16 cellular contexts compared by ENCODE assay signal in the genomic region with DNA sequence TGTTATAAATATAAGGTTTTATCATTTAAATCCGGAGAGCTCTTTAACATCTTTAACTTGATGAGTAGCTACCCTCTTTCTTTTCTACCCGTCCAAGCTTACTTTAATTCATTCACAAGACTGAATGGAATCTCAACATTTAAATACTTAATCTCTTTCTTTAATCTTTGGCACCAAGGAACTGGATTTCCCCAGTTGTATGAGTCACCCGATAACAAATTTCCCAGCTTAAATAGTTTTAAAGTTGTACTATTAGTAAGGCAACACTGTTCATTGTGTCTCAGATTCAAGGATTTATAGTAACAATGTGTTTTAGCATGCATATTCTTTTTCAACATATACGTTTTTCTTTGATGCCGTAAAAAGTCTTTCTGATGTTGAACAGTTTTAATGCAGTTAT. TPM values are rescaled to one million over a fixed set of nuclear protein-coding genes. Genes with fewer than 3 reads are reported as not detected.
DNase-seq lines count a peak whose midpoint lies in the region; ATAC-seq, FAIRE-seq and TF ChIP-seq lines count a peak whose summit lies in the region.
"Had no signal": no experiment of that assay in that cellular context is flagged by ENCODE, and none has a peak within 500 bp of the region (broad histone marks: within the 10 kb centered on the region; RNA-seq: fewer than 3 reads in every experiment).

No MANE protein-coding gene starts in this region.

- H3K4me1 Mint-ChIP-seq in nephron (peaks cover 15% of the 10 kb centered on the region), immature natural killer cell (no peaks in the 10 kb centered on the region)
- H3K4me1 Mint-ChIP-seq: activated T-helper 17 cell treated with anti-CD3 and anti-CD28 coated beads, Interleukin-2, amount 50 U/mL, for 72 hours had no signal

- dilution Hi-C loops in endothelial cell of umbilical vein (cut with MboI; ENCODE audit: extremely low pct_ligation_motif_present, low sequenced_read_pairs): no loop called here

- H3K27ac Mint-ChIP-seq in nephron (peak overlapping the region in 2 of 3 experiments; percentile 8 to 36), immature natural killer cell (no peak overlapping the region)
- H3K27ac Mint-ChIP-seq: activated T-helper 17 cell treated with anti-CD3 and anti-CD28 coated beads, Interleukin-2, amount 50 U/mL, for 72 hours had no signal

- DNase-seq in BJ (ENCODE audit: low read depth) (peak; percentile 47), RCC 7860 (ENCODE audit: low spot score) (peak; percentile 51), endothelial cell of umbilical vein (ENCODE audit: low read depth, low spot score) (peak; percentile 53), immature natural killer cell (no peak), dorsolateral prefrontal cortex (no peak)
- DNase-seq in activated CD4-positive, CD25-positive, alpha-beta regulatory T cell treated with anti-CD3 and anti-CD28 coated beads, Interleukin-2, amount 50 U/mL, for 72 hours: no peak
- DNase-seq: activated CD4-positive, alpha-beta T cell treated with anti-CD3 and anti-CD28 coated beads for 4 hours; lower lobe of right lung; NCI-H1092 treated with DMSO at 0.1 percent for 48 hours; NCI-H526 had no signal

- TF ChIP-seq POLR2A in endothelial cell of umbilical vein (IDR thresholded peaks at IDR 0.05; ENCODE audit: low read depth, low read length): no peak

- H3K36me3 Mint-ChIP-seq in nephron (ENCODE audit: low read depth) (no peaks in the 10 kb centered on the region), immature natural killer cell (no peaks in the 10 kb centered on the region)

- intact Hi-C loops in endothelial cell of umbilical vein (cut with micrococcal nuclease) (no loop called here), dorsolateral prefrontal cortex (cut with DNase I) (loop anchor here in 1 of 2 donors (5.0 kb wide), 1 partner anchor 40 kb away; no protein-coding TSS in a partner anchor)

- H3K9me3 Mint-ChIP-seq in nephron (peaks cover 2% of the 10 kb centered on the region), immature natural killer cell (peaks cover 0 to 2% (median under 1%) of the 10 kb centered on the region in 6 donors)

- H3K4me3 ChIP-seq in BJ (ENCODE audit: low read depth, low read length) (no peak overlapping the region), endothelial cell of umbilical vein (replicated peaks in 1 of 3; ENCODE audit: insufficient read depth in 1 of 3, low read depth in 1 of 3, low read length in 3 of 3) (no peak overlapping the region), dorsolateral prefrontal cortex (no peak overlapping the region)
- H3K4me3 ChIP-seq: lower lobe of right lung, vagina had no signal

- no peaks in the 10 kb centered on the region for H3K27me3 Mint-ChIP-seq in nephron (ENCODE audit: low read depth)
- peaks cover 4 to 20% (median 7%) of the 10 kb centered on the region in 3 donors for H3K27me3 Mint-ChIP-seq in immature natural killer cell (ENCODE audit: low read depth in 3 of 3)

- no peaks in the 10 kb centered on the region for H3K9me3 ChIP-seq in endothelial cell of umbilical vein (replicated peaks; ENCODE audit: control insufficient read depth, insufficient read depth, low read length)
- H3K9me3 ChIP-seq: lower lobe of right lung, vagina had no signal

- no peaks in the 10 kb centered on the region for H4K20me1 ChIP-seq in endothelial cell of umbilical vein (replicated peaks; ENCODE audit: control insufficient read depth, extremely low read depth, insufficient read depth, low read length)

- H3K27ac ChIP-seq in endothelial cell of umbilical vein (ENCODE audit: insufficient read depth, low read depth, low read length): no peak overlapping the region
- H3K27ac ChIP-seq in dorsolateral prefrontal cortex: no peak overlapping the region
- H3K27ac ChIP-seq: C4-2B, lower lobe of right lung, parathyroid adenoma, vagina had no signal

- H3K79me2 ChIP-seq in endothelial cell of umbilical vein (ENCODE audit: control insufficient read depth, insufficient read depth, low read length): no peaks in the 10 kb centered on the region
- H3K79me2 ChIP-seq: parathyroid adenoma had no signal

- CTCF ChIA-PET in BJ (lab: Yijun Ruan, JAX) (interaction anchor here (1.4 kb wide), 1 partner anchor 9 kb away, joined by 3 read pairs; no protein-coding TSS in a partner anchor), endothelial cell of umbilical vein (lab: Charles Lee) (interaction anchor here (0.7 to 1.0 kb wide), 6 partner anchors 15 to 188 kb away, joined by 3 to 4 read pairs (median 3); partner anchors contain the start of gene LRP6)

- ATAC-seq in HG03342 (IDR thresholded peaks at IDR 0.05; ENCODE audit: unreplicated experiment): no peak
- ATAC-seq: activated T-helper 17 cell treated with anti-CD3 and anti-CD28 coated beads, Interleukin-2, amount 50 U/mL, for 72 hours had no signal

- H3K4me3 Mint-ChIP-seq in nephron: no peak overlapping the region
- H3K4me3 Mint-ChIP-seq in immature natural killer cell: no peak overlapping the region
- H3K4me3 Mint-ChIP-seq: activated T-helper 17 cell treated with anti-CD3 and anti-CD28 coated beads, Interleukin-2, amount 50 U/mL, for 72 hours had no signal

- peak overlapping the region; percentile 2 for H3K4me2 ChIP-seq in endothelial cell of umbilical vein (ENCODE audit: insufficient read depth, low read length)

- no peaks in the 10 kb centered on the region for H3K9me1 ChIP-seq in endothelial cell of umbilical vein (replicated peaks; ENCODE audit: control insufficient read depth, extremely low read depth, insufficient read depth, low read length)

- no TSS peak for BruUV-seq in endothelial cell of umbilical vein (replicated peaks; lab: Mats Ljungman, UMichigan)

- TF ChIP-seq CTCF in BJ (IDR thresholded peaks at IDR 0.05; ENCODE audit: insufficient read depth, low read depth, low read length) (no peak), endothelial cell of umbilical vein (IDR thresholded peaks at IDR 0.05; ENCODE audit: extremely low read depth in 1 of 2, insufficient read depth in 1 of 2, low read depth in 1 of 2, low read length in 2 of 2) (no peak), nephron (IDR thresholded peaks at IDR 0.05; ENCODE audit: unreplicated experiment in 3 of 3) (no peak), dorsolateral prefrontal cortex (IDR thresholded peaks at IDR 0.05 in 54 of 56, conservative IDR thresholded peaks at IDR 0.05 in 2 of 56; ENCODE audit: low read depth in 1 of 56, partially characterized antibody in 56 of 56) (no peak)

- POLR2A ChIA-PET in BJ (lab: Charles Lee) (no interaction called here), endothelial cell of umbilical vein (lab: Charles Lee) (no interaction called here)

- H2AFZ ChIP-seq in endothelial cell of umbilical vein (ENCODE audit: low read depth, low read length): no peak overlapping the region
- H2AFZ ChIP-seq: parathyroid adenoma had no signal

- FAIRE-seq in RCC 7860 (lab: Jason Lieb, UNC): peak; percentile 93
- FAIRE-seq in endothelial cell of umbilical vein (lab: Jason Lieb, UNC): peak; percentile 28

- H3K27me3 ChIP-seq in BJ (ENCODE audit: control insufficient read depth, insufficient read depth, low read length) (no peaks in the 10 kb centered on the region; the same call in 1 of the 2 replicates), endothelial cell of umbilical vein (ENCODE audit: control insufficient read depth in 2 of 2, insufficient read depth in 2 of 2, low read length in 2 of 2) (no peaks in the 10 kb centered on the region), dorsolateral prefrontal cortex (no peaks in the 10 kb centered on the region)
- H3K27me3 ChIP-seq: vagina had no signal

- H3K4me1 ChIP-seq in endothelial cell of umbilical vein (ENCODE audit: control insufficient read depth, extremely low read depth, insufficient read depth, low read length): peaks cover 3% of the 10 kb centered on the region

- H3K9ac ChIP-seq in endothelial cell of umbilical vein (replicated peaks; ENCODE audit: extremely low read depth, insufficient read depth, low read length): no peak overlapping the region
- H3K9ac ChIP-seq: parathyroid adenoma had no signal

- H3K36me3 ChIP-seq in BJ (ENCODE audit: control insufficient read depth, insufficient read depth, low read length) (no peaks in the 10 kb centered on the region), endothelial cell of umbilical vein (ENCODE audit: control insufficient read depth in 2 of 2, extremely low read depth in 1 of 2, insufficient read depth in 2 of 2, low read length in 2 of 2) (no peaks in the 10 kb centered on the region)
- H3K36me3 ChIP-seq: lower lobe of right lung, vagina had no signal

TF ChIP-seq in endothelial cell of umbilical vein, 7 proteins besides CTCF, POLR2A, EP300 and RAD21:
- TF ChIP-seq POLR2AphosphoS5 (IDR thresholded peaks at IDR 0.05; ENCODE audit: insufficient read depth, low read depth, low read length): no peak
- TF ChIP-seq GATA2 (IDR thresholded peaks at IDR 0.05; ENCODE audit: insufficient read depth, insufficient read length, low read depth, low read length): peak; percentile 77
- no peak for TF ChIP-seq MYC (IDR thresholded peaks at IDR 0.05; ENCODE audit: low read depth, low read length)
- TF ChIP-seq FOS (IDR thresholded peaks at IDR 0.05; ENCODE audit: borderline replicate concordance, insufficient read depth, low read length): peak; percentile 54
- TF ChIP-seq JUN (IDR thresholded peaks at IDR 0.05; ENCODE audit: borderline replicate concordance, insufficient read depth, insufficient read length, low read depth): peak; percentile 21
- no peak for TF ChIP-seq EZH2 (IDR thresholded peaks at IDR 0.05; ENCODE audit: borderline replicate concordance, low read depth, low read length, severe bottlenecking)
- TF ChIP-seq, protein P1, sequence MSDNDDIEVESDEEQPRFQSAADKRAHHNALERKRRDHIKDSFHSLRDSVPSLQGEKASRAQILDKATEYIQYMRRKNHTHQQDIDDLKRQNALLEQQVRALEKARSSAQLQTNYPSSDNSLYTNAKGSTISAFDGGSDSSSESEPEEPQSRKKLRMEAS (IDR thresholded peaks at IDR 0.05; ENCODE audit: insufficient read depth, insufficient read length): no peak

RNA-seq across cellular contexts. Expression of gene LRP6, which starts 15.9 kb away (rescaled TPM):
- polyA plus RNA-seq in BJ (2011; rRNA removed) (25.6 and 28.9 TPM in 2 replicates), endothelial cell of umbilical vein (28.5 and 31.0 TPM in 2 replicates), immature natural killer cell (not detected)
- 101 and 114 TPM in 2 replicates for polyA minus RNA-seq in BJ (2011; rRNA and poly(A)+ RNA removed)
- total RNA-seq in endothelial cell of umbilical vein (40.1 and 41.7 TPM in 2 replicates), dorsolateral prefrontal cortex (10 to 100 TPM; 25.9 to 64.7 (median 42.9) TPM)
- 12.6 and 12.8 TPM in 2 replicates for polyA plus RNA-seq in endothelial cell of umbilical vein (2011; cell fraction: cytosol; rRNA removed)
- 43.6 and 53.4 TPM in 2 replicates for polyA plus RNA-seq in endothelial cell of umbilical vein (2011; cell fraction: nucleus; rRNA removed)
- polyA plus RNA-seq in endothelial cell of umbilical vein (2012): 16.6 and 17.8 TPM in 2 replicates
- 193 and 205 TPM in 2 replicates for polyA minus RNA-seq in endothelial cell of umbilical vein
- polyA minus RNA-seq in endothelial cell of umbilical vein (2011; cell fraction: cytosol; rRNA and poly(A)+ RNA removed): 27.8 TPM
- 81.5 and 90.1 TPM in 2 replicates for polyA minus RNA-seq in endothelial cell of umbilical vein (2011; cell fraction: nucleus; rRNA and poly(A)+ RNA removed)

Comparison
In these comparisons a context has a peak if more than half of its experiments do, and no peak if none do; other contexts are left out.
1. DNase-seq: peak in BJ (single experiment), RCC 7860 (single experiment) and endothelial cell of umbilical vein (single experiment); none in immature natural killer cell (0 of 3), activated CD4-positive, CD25-positive, alpha-beta regulatory T cell treated with anti-CD3 and anti-CD28 coated beads, Interleukin-2, amount 50 U/mL, for 72 hours (single experiment) and dorsolateral prefrontal cortex (0 of 10).
2. H3K27ac Mint-ChIP-seq: peak in nephron (2 of 3); none in immature natural killer cell (0 of 6).
3. RNA of gene LRP6, which starts 15.9 kb away (polyA plus RNA-seq): 25.6 to 28.9 TPM in BJ and 12.6 to 53.4 TPM in endothelial cell of umbilical vein; not detected in immature natural killer cell; every median in the first group is over 10 times any median in the second.